In the genomic region with DNA sequence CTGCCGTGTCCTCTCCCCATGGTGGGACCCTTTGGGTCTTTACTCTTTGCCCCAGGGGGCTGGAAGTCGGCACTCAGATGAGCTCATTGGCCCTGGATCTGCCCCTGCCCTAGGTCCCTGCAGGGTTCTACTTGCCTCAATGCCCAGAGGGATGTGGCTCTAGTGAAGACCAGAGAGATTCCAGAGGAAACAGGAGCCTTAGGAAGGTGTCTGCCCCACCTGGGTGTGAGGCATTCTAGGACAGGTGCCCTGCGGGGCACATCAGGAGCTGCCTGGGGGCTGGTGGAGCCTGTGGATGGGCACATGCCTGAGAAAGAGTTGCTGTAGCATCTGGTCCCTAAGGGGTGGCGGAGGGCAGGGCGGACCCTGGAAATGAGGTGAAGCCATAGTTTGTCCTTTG, we compare ENCODE assay signal across 16 cellular contexts.
"Had no signal": no experiment of that assay in that cellular context is flagged by ENCODE, and none has a peak within 500 bp of the region (broad histone marks: within the 10 kb centered on the region; RNA-seq: fewer than 3 reads in every experiment).

No MANE protein-coding gene starts in this region.

- H3K9me3 Mint-ChIP-seq: activated T-cell treated with anti-CD3 and anti-CD28 coated beads, Interleukin-2, amount 50 U/mL, for 4 hours; dendritic cell treated with granulocyte-macrophage colony-stimulating factor and Interleukin-4, amounts not matched to agents 40 ng/mL and 50 ng/mL, for 4 days; effector memory CD8-positive, alpha-beta T cell; immature natural killer cell; mesothelial cell of epicardium; stimulated activated naive B cell treated with anti-CD40 and anti-IgM and Interleukin-4, amounts not matched to agents 10 μg/mL and 1 μg/mL and 100 μg/mL, for 72 hours had no signal

- H3K36me3 Mint-ChIP-seq: activated naive CD8-positive, alpha-beta T cell; immature natural killer cell; mesothelial cell of epicardium; stimulated activated naive B cell treated with anti-CD40 and anti-IgM and Interleukin-4, amounts not matched to agents 10 μg/mL and 1 μg/mL and 100 μg/mL, for 72 hours had no signal

- H3K27me3 Mint-ChIP-seq: dendritic cell treated with granulocyte-macrophage colony-stimulating factor and Interleukin-4, amounts not matched to agents 40 ng/mL and 50 ng/mL, for 4 days had no signal

- DNase-seq: activated CD4-positive, alpha-beta T cell treated with anti-CD3 and anti-CD28 coated beads, Interleukin-2, amount 50 U/mL, for 1 hour; activated gamma-delta T cell; activated T-cell treated with anti-CD3 and anti-CD28 coated beads, Interleukin-2, amount 50 U/mL, for 4 hours; amniotic stem cell; central memory CD4-positive, alpha-beta T cell; effector memory CD8-positive, alpha-beta T cell; immature natural killer cell; SHP77 treated with DMSO at 0.1 percent for 48 hours; stimulated activated CD4-positive, alpha-beta T cell treated with anti-CD3 and anti-CD28 coated beads, Interleukin-2, amount 100 ng/mL, for 48 hours; stimulated activated naive B cell treated with anti-CD40 and anti-IgM and Interleukin-4, amounts not matched to agents 10 μg/mL and 1 μg/mL and 100 μg/mL, for 72 hours; T-helper 2 cell; trophoblast cell had no signal

- H3K4me3 Mint-ChIP-seq: activated naive CD8-positive, alpha-beta T cell; activated T-cell treated with anti-CD3 and anti-CD28 coated beads, Interleukin-2, amount 50 U/mL, for 4 hours; dendritic cell treated with granulocyte-macrophage colony-stimulating factor and Interleukin-4, amounts not matched to agents 40 ng/mL and 50 ng/mL, for 4 days; effector memory CD8-positive, alpha-beta T cell; immature natural killer cell; mesothelial cell of epicardium; stimulated activated naive B cell treated with anti-CD40 and anti-IgM and Interleukin-4, amounts not matched to agents 10 μg/mL and 1 μg/mL and 100 μg/mL, for 72 hours had no signal

- H3K27ac Mint-ChIP-seq: activated naive CD8-positive, alpha-beta T cell; dendritic cell treated with granulocyte-macrophage colony-stimulating factor and Interleukin-4, amounts not matched to agents 40 ng/mL and 50 ng/mL, for 4 days; effector memory CD8-positive, alpha-beta T cell; immature natural killer cell; mesothelial cell of epicardium; stimulated activated naive B cell treated with anti-CD40 and anti-IgM and Interleukin-4, amounts not matched to agents 10 μg/mL and 1 μg/mL and 100 μg/mL, for 72 hours had no signal

- H3K4me3 ChIP-seq: lung had no signal

- H3K4me1 Mint-ChIP-seq: immature natural killer cell; mesothelial cell of epicardium; stimulated activated naive B cell treated with anti-CD40 and anti-IgM and Interleukin-4, amounts not matched to agents 10 μg/mL and 1 μg/mL and 100 μg/mL, for 72 hours had no signal
